21 cellular contexts compared by ENCODE assay signal in the genomic region with DNA sequence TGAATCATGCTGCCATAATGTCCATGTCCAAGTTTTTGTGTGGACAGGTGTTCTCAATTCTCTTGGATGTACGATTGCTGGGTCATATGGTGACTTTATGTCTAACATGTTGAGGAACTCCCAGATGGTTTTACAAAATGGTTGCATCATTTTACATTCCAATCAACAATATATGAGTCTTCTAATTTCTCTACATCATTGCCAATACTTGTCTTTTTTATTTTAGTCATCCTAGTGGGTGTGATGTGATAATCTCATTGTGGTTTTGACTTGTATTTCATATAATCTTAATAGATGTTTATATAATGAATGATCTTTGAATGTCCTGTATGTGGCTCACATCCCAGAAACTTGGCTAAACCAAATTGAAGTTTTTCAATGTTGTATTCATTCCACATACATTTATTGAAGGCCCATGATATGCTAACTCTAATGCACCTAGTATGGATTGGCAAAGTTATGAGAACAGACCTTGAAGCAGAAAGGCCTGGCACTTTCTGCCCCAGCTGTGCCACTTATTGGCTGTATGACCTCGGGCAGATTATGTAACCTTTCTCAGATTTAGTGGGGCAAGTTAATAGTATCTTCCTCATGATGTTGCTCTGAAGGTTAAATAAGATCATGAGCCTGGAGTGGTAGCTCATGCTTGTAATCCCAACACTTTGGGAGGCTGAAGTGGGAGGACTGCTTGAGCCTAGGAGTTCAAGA.
DNase-seq lines count a peak whose midpoint lies in the region; ATAC-seq and TF ChIP-seq lines count a peak whose summit lies in the region.
"Had no signal": no experiment of that assay in that cellular context is flagged by ENCODE, and none has a peak within 500 bp of the region (broad histone marks: within the 10 kb centered on the region; RNA-seq: fewer than 3 reads in every experiment).

No MANE protein-coding gene starts in this region.

- no peak for ATAC-seq in aorta (ENCODE audit: low FRiP score)
- ATAC-seq: activated CD8-positive, alpha-beta T cell treated with anti-CD3 and anti-CD28 coated beads for 36 hours; GM12878; lower lobe of right lung had no signal

- no peaks in the 10 kb centered on the region for H4K20me1 ChIP-seq in GM23248 (ENCODE audit: insufficient read depth)
- H4K20me1 ChIP-seq in neural progenitor cell (ENCODE audit: low read depth): no peaks in the 10 kb centered on the region

- DNase-seq in GM23248 (peak; percentile 60), astrocyte of the cerebellum (ENCODE audit: low read depth) (peak; percentile 16), fibroblast of peridontal ligament (ENCODE audit: extremely low read depth) (peak; percentile 94), aorta (no peak), midbrain (lab: John Stamatoyannopoulos, UW) (no peak), neural progenitor cell (ENCODE audit: low spot score) (no peak), vagina (ENCODE audit: extremely low spot score in 2 of 2) (no peak)
- DNase-seq: activated T-cell treated with anti-CD3 and anti-CD28 coated beads, Interleukin-2, amount 50 U/mL, for 1 hour; amniotic stem cell; esophagus squamous epithelium; GF-D8; lower lobe of right lung; RPMI8226; stimulated activated CD4-positive, alpha-beta T cell treated with anti-CD3 and anti-CD28 coated beads, Interleukin-12 subunit alpha, Interleukin-12 subunit beta, amount 100 ng/mL, for 4 hours; T-helper 9 cell; upper lobe of left lung had no signal

- H3K4me3 ChIP-seq in ACC112 (ENCODE audit: low read depth, low read length) (no peak overlapping the region), GM23248 (no peak overlapping the region), astrocyte of the cerebellum (ENCODE audit: low read depth, low read length) (no peak overlapping the region), aorta (ENCODE audit: low read length in 2 of 2) (no peak overlapping the region), neural progenitor cell (no peak overlapping the region), vagina (no peak overlapping the region)
- H3K4me3 ChIP-seq: esophagus squamous epithelium, GM12878, lower lobe of right lung, upper lobe of left lung had no signal

- H3K79me2 ChIP-seq in ACC112 (ENCODE audit: control insufficient read depth, insufficient read depth, low read length, unreplicated experiment): no peaks in the 10 kb centered on the region
- H3K79me2 ChIP-seq in GM23248 (ENCODE audit: insufficient read depth): no peaks in the 10 kb centered on the region
- no peaks in the 10 kb centered on the region for H3K79me2 ChIP-seq in neural progenitor cell (ENCODE audit: low read depth)

- peaks cover 11% of the 10 kb centered on the region for H3F3A ChIP-seq in GM23248 (ENCODE audit: insufficient read depth)
- no peaks in the 10 kb centered on the region for H3F3A ChIP-seq in neural progenitor cell (ENCODE audit: low read depth)

- H3K9ac ChIP-seq in GM23248 (no peak overlapping the region), neural progenitor cell (no peak overlapping the region)

- no peak overlapping the region for H3K4me2 ChIP-seq in GM23248 (ENCODE audit: unreplicated experiment)
- H3K4me2 ChIP-seq in neural progenitor cell: no peak overlapping the region

- H3K27me3 ChIP-seq in ACC112 (ENCODE audit: insufficient read depth, low read length): no peaks in the 10 kb centered on the region
- H3K27me3 ChIP-seq in GM23248 (replicated peaks; ENCODE audit: insufficient read depth): no peaks in the 10 kb centered on the region
- H3K27me3 ChIP-seq in aorta (ENCODE audit: control insufficient read depth in 1 of 2, insufficient read depth in 2 of 2, low read length in 1 of 2): no peaks in the 10 kb centered on the region
- no peaks in the 10 kb centered on the region for H3K27me3 ChIP-seq in neural progenitor cell
- H3K27me3 ChIP-seq in vagina: no peaks in the 10 kb centered on the region
- H3K27me3 ChIP-seq: esophagus squamous epithelium, neutrophil, upper lobe of left lung had no signal

- H2AFZ ChIP-seq in ACC112 (ENCODE audit: low read length, unreplicated experiment) (no peak overlapping the region), GM23248 (no peak overlapping the region), neural progenitor cell (replicated peaks) (no peak overlapping the region)

- TF ChIP-seq CTCF in astrocyte of the cerebellum (IDR thresholded peaks at IDR 0.05; ENCODE audit: low read depth, low read length, missing control alignments) (no peak), neural progenitor cell (IDR thresholded peaks at IDR 0.05) (no peak), vagina (IDR thresholded peaks at IDR 0.05) (no peak)

- no peaks in the 10 kb centered on the region for H3K9me2 ChIP-seq in GM23248 (ENCODE audit: insufficient read depth)

- no peak overlapping the region for H3K27ac Mint-ChIP-seq in neural progenitor cell
- H3K27ac Mint-ChIP-seq: activated CD8-positive, alpha-beta T cell treated with anti-CD3 and anti-CD28 coated beads for 36 hours; CD14-positive monocyte had no signal

- peaks cover 2% of the 10 kb centered on the region for H3K27me3 Mint-ChIP-seq in neural progenitor cell (ENCODE audit: insufficient read depth, low read depth)
- H3K27me3 Mint-ChIP-seq: activated CD8-positive, alpha-beta T cell treated with anti-CD3 and anti-CD28 coated beads for 36 hours had no signal

- peaks cover 5% of the 10 kb centered on the region for H3K36me3 Mint-ChIP-seq in neural progenitor cell

- no peak overlapping the region for H3K4me3 Mint-ChIP-seq in neural progenitor cell
- H3K4me3 Mint-ChIP-seq: activated CD8-positive, alpha-beta T cell treated with anti-CD3 and anti-CD28 coated beads for 36 hours; CD14-positive monocyte had no signal

- in situ Hi-C loops in GM23248 (cut with MboI): no loop called here
- in situ Hi-C loops in astrocyte of the cerebellum (cut with HindIII; ENCODE audit: low sequenced_read_pairs): no loop called here

- no peaks in the 10 kb centered on the region for H3K9me3 Mint-ChIP-seq in neural progenitor cell
- H3K9me3 Mint-ChIP-seq: activated CD8-positive, alpha-beta T cell treated with anti-CD3 and anti-CD28 coated beads for 36 hours had no signal

- peaks cover 2% of the 10 kb centered on the region; the same call in 1 of the 2 replicates for H3K36me3 ChIP-seq in ACC112 (ENCODE audit: insufficient read depth, low read length)
- H3K36me3 ChIP-seq in GM23248 (ENCODE audit: low read depth): no peaks in the 10 kb centered on the region
- no peaks in the 10 kb centered on the region for H3K36me3 ChIP-seq in aorta (ENCODE audit: control insufficient read depth in 1 of 2, insufficient read depth in 2 of 2, low read length in 1 of 2)
- no peaks in the 10 kb centered on the region for H3K36me3 ChIP-seq in neural progenitor cell
- H3K36me3 ChIP-seq in vagina: no peaks in the 10 kb centered on the region
- H3K36me3 ChIP-seq: esophagus squamous epithelium, lower lobe of right lung, neutrophil, upper lobe of left lung had no signal

- TF ChIP-seq POLR2A in vagina (IDR thresholded peaks at IDR 0.05): no peak

- peak overlapping the region; percentile 65 for H3K27ac ChIP-seq in ACC112 (ENCODE audit: low read depth, low read length)
- H3K27ac ChIP-seq in GM23248: peak overlapping the region; percentile 15; the same call in 1 of the 2 replicates
- H3K27ac ChIP-seq in aorta (ENCODE audit: low read depth in 1 of 2, low read length in 2 of 2): no peak overlapping the region
- H3K27ac ChIP-seq in neural progenitor cell: no peak overlapping the region
- no peak overlapping the region for H3K27ac ChIP-seq in vagina
- H3K27ac ChIP-seq: esophagus squamous epithelium, lower lobe of right lung, neutrophil, upper lobe of left lung had no signal

- peaks cover 5% of the 10 kb centered on the region for H3K4me1 Mint-ChIP-seq in neural progenitor cell

- intact Hi-C loops in aorta (cut with DNase I): no loop called here
- intact Hi-C loops in vagina (cut with DNase I): no loop called here

- H3K9me3 ChIP-seq in GM23248 (ENCODE audit: low read depth) (no peaks in the 10 kb centered on the region), aorta (ENCODE audit: control insufficient read depth, low read length) (no peaks in the 10 kb centered on the region), neural progenitor cell (ENCODE audit: low read depth) (no peaks in the 10 kb centered on the region), vagina (no peaks in the 10 kb centered on the region)
- H3K9me3 ChIP-seq: esophagus squamous epithelium, lower lobe of right lung, neutrophil, upper lobe of left lung had no signal

- H3K4me1 ChIP-seq in ACC112 (ENCODE audit: control insufficient read depth, insufficient read depth, low read length, unreplicated experiment) (peaks cover 18% of the 10 kb centered on the region), GM23248 (ENCODE audit: insufficient read depth) (peaks cover 14% of the 10 kb centered on the region), aorta (ENCODE audit: control insufficient read depth in 1 of 2, insufficient read depth in 2 of 2, low read length in 2 of 2) (no peaks in the 10 kb centered on the region), neural progenitor cell (peaks cover 4% of the 10 kb centered on the region), vagina (no peaks in the 10 kb centered on the region)
- H3K4me1 ChIP-seq: esophagus squamous epithelium, lower lobe of right lung, upper lobe of left lung had no signal

- WGBS in GM23248 (ENCODE audit: low coverage in 1 of 2, low lambda C conversion rate in 2 of 2, missing lambda C conversion rate in 2 of 2), 2 experiments: 41 to 50% methylated on average over 2 of the region's 2 CpGs
- WGBS in aorta, 2 donors: 93 to 94% methylated on average over 2 of the region's 2 CpGs

Comparison
In these comparisons a context has a peak if more than half of its experiments do, and no peak if none do; other contexts are left out.
1. H3K27ac ChIP-seq: peak in ACC112 (single experiment) and GM23248 (single experiment); none in aorta (0 of 2), neural progenitor cell (single experiment) and vagina (single experiment).
2. DNase-seq: peak in GM23248 (single experiment), astrocyte of the cerebellum (single experiment) and fibroblast of peridontal ligament (single experiment); none in aorta (0 of 2), midbrain (single experiment), neural progenitor cell (single experiment) and vagina (0 of 2).